26 cellular contexts compared by ENCODE assay signal in the genomic region with DNA sequence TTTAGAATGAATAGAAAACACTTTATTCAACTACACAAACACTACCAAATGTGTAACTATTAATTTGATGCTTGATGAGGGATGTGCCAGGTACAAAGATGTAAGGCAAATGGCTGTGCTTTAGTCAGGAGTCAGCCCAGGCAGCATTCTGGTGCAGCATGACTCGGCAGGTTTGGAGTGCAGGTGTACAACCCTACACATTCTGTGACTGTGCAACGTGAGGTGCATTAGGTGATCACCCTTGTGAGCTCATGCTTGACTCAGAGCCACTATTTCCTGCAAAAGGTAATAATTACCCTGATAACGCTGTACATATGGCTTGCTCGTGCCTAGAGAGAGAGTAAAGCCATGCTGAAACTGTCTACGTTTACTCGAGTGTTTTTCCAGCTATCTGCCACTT.
A peak's percentile ranks its signal among the peaks of the same experiment; 100 is the strongest.
DNase-seq lines count a peak whose midpoint lies in the region; ATAC-seq, FAIRE-seq and TF ChIP-seq lines count a peak whose summit lies in the region.
"Had no signal": no experiment of that assay in that cellular context is flagged by ENCODE, and none has a peak within 500 bp of the region (broad histone marks: within the 10 kb centered on the region; RNA-seq: fewer than 3 reads in every experiment).

No MANE protein-coding gene starts in this region.

- H3K4me1 ChIP-seq in DND-41 (ENCODE audit: insufficient read depth, low read length) (no peaks in the 10 kb centered on the region), keratinocyte (ENCODE audit: control insufficient read depth, extremely low read depth, insufficient read depth, low read length) (no peaks in the 10 kb centered on the region)
- H3K4me1 ChIP-seq: BLaER1 treated with 17β-estradiol and CSF1 and Interleukin-3, amounts not matched to agents 10 nM and 100 nM had no signal

- no peak overlapping the region for H3K27ac Mint-ChIP-seq in activated naive CD4-positive, alpha-beta T cell treated with anti-CD3 and anti-CD28 coated beads for 36 hours
- H3K27ac Mint-ChIP-seq: activated naive CD4-positive, alpha-beta T cell treated with anti-CD3 and anti-CD28 coated beads, Interleukin-2, amount 50 U/mL, for 72 hours; activated T-helper 2 cell treated with anti-CD3 and anti-CD28 coated beads, Interferon-gamma antibody, Interleukin-2, Interleukin-4, amounts not matched to agents 10 μg/mL and 5 μg/mL and 100 μg/mL, durations not matched to agents 14 hours and 24 hours and 36 hours; naive thymus-derived CD8-positive, alpha-beta T cell; stimulated activated effector memory CD8-positive, alpha-beta T cell treated with anti-CD3 and anti-CD28 coated beads, Interleukin-12 subunit alpha, Interleukin-12 subunit beta, amount 100 ng/mL, for 72 hours; type B pancreatic cell had no signal

- no peak overlapping the region for H3K4me3 Mint-ChIP-seq in activated naive CD4-positive, alpha-beta T cell treated with anti-CD3 and anti-CD28 coated beads for 36 hours
- H3K4me3 Mint-ChIP-seq: naive thymus-derived CD8-positive, alpha-beta T cell; stimulated activated effector memory CD8-positive, alpha-beta T cell treated with anti-CD3 and anti-CD28 coated beads, Interleukin-12 subunit alpha, Interleukin-12 subunit beta, amount 100 ng/mL, for 72 hours; type B pancreatic cell had no signal

- no peaks in the 10 kb centered on the region for H3K9me1 ChIP-seq in keratinocyte (ENCODE audit: control insufficient read depth, extremely low read depth, insufficient read depth, low read length)

- no peak for TF ChIP-seq CTCF in DND-41 (IDR thresholded peaks at IDR 0.05; ENCODE audit: borderline replicate concordance, extremely low read depth, low read length, poor library complexity, severe bottlenecking)
- TF ChIP-seq CTCF in keratinocyte (optimal IDR thresholded peaks at IDR 0.05 in 1 of 3, IDR thresholded peaks at IDR 0.05 in 1 of 3, conservative IDR thresholded peaks at IDR 0.05 in 1 of 3; ENCODE audit: extremely low read depth in 1 of 3, insufficient read depth in 2 of 3, low read length in 3 of 3), result no peak

- intact Hi-C loops in activated naive CD4-positive, alpha-beta T cell treated with anti-CD3 and anti-CD28 coated beads for 36 hours (cut with micrococcal nuclease), result no loop called here

- FAIRE-seq in keratinocyte (lab: Jason Lieb, UNC), result peak; percentile 13
- FAIRE-seq: colon, kidney, RCC 7860 had no signal

- H3K79me2 ChIP-seq in DND-41 (ENCODE audit: insufficient read depth, low read length) (no peaks in the 10 kb centered on the region), keratinocyte (ENCODE audit: control insufficient read depth, insufficient read depth, low read length) (no peaks in the 10 kb centered on the region)

- DNase-seq in DND-41 (peak; percentile 11), HT1080 (ENCODE audit: low read depth) (peak; percentile 11), amniotic epithelial cell (ENCODE audit: low read depth) (peak; percentile 7), keratinocyte (ENCODE audit: low read depth, low spot score) (no peak), T-helper 9 cell (no peak), HK-2 (ENCODE audit: unreplicated experiment) (no peak)
- DNase-seq in activated naive CD4-positive, alpha-beta T cell treated with anti-CD3 and anti-CD28 coated beads for 36 hours, result no peak
- DNase-seq: activated CD4-positive, alpha-beta T cell treated with anti-CD3 and anti-CD28 coated beads for 4 hours; activated CD8-positive, alpha-beta memory T cell treated with anti-CD3 and anti-CD28 coated beads for 24 hours; activated T-cell treated with anti-CD3 and anti-CD28 coated beads for 4 hours; DMS79 treated with DMSO at 0.1 percent for 48 hours; glutamatergic neuron; kidney; NCI-H1105; NCI-H187 treated with DMSO at 0.1 percent for 48 hours; nucleus accumbens; SHP77 treated with DMSO at 0.1 percent for 48 hours had no signal

- H3K27me3 ChIP-seq in DND-41 (ENCODE audit: insufficient read depth, low read length, poor library complexity) (no peaks in the 10 kb centered on the region), keratinocyte (ENCODE audit: control insufficient read depth, extremely low read depth, insufficient read depth, low read length) (no peaks in the 10 kb centered on the region)
- H3K27me3 ChIP-seq: BLaER1 treated with 17β-estradiol and CSF1 and Interleukin-3, amounts not matched to agents 10 nM and 100 nM; cardiac muscle cell had no signal

- no peak overlapping the region for H3K27ac ChIP-seq in DND-41 (ENCODE audit: low read length)
- H3K27ac ChIP-seq in keratinocyte (ENCODE audit: control insufficient read depth, insufficient read depth, low read length), result no peak overlapping the region
- H3K27ac ChIP-seq: BLaER1 treated with 17β-estradiol and CSF1 and Interleukin-3, amounts not matched to agents 10 nM and 100 nM; cardiac muscle cell had no signal

- H3K4me1 Mint-ChIP-seq in activated naive CD4-positive, alpha-beta T cell treated with anti-CD3 and anti-CD28 coated beads for 36 hours (ENCODE audit: low read depth), result no peaks in the 10 kb centered on the region
- H3K4me1 Mint-ChIP-seq: naive thymus-derived CD8-positive, alpha-beta T cell; stimulated activated effector memory CD8-positive, alpha-beta T cell treated with anti-CD3 and anti-CD28 coated beads, Interleukin-12 subunit alpha, Interleukin-12 subunit beta, amount 100 ng/mL, for 72 hours had no signal

- no peak overlapping the region for H3K4me2 ChIP-seq in DND-41 (ENCODE audit: insufficient read depth, low read length)
- no peak overlapping the region for H3K4me2 ChIP-seq in keratinocyte (ENCODE audit: control insufficient read depth, extremely low read depth, insufficient read depth, low read depth, low read length)
- H3K4me2 ChIP-seq: BLaER1 treated with 17β-estradiol and CSF1 and Interleukin-3, amounts not matched to agents 10 nM and 100 nM had no signal

- no peak overlapping the region for H3K9ac ChIP-seq in DND-41 (ENCODE audit: low read depth, low read length)
- no peak overlapping the region for H3K9ac ChIP-seq in keratinocyte (ENCODE audit: control insufficient read depth, extremely low read depth, insufficient read depth, low read length)
- H3K9ac ChIP-seq: BLaER1 treated with 17β-estradiol and CSF1 and Interleukin-3, amounts not matched to agents 10 nM and 100 nM had no signal

- H2AFZ ChIP-seq in DND-41 (ENCODE audit: low read depth, low read length) (no peak overlapping the region), keratinocyte (ENCODE audit: control insufficient read depth, low read length) (no peak overlapping the region)

- peaks cover 3% of the 10 kb centered on the region for H3K9me3 Mint-ChIP-seq in activated naive CD4-positive, alpha-beta T cell treated with anti-CD3 and anti-CD28 coated beads for 36 hours
- H3K9me3 Mint-ChIP-seq: stimulated activated effector memory CD8-positive, alpha-beta T cell treated with anti-CD3 and anti-CD28 coated beads, Interleukin-12 subunit alpha, Interleukin-12 subunit beta, amount 100 ng/mL, for 72 hours had no signal

- H3K4me3 ChIP-seq in DND-41 (ENCODE audit: low read depth in 1 of 2, low read length in 2 of 2) (no peak overlapping the region), keratinocyte (ENCODE audit: control insufficient read depth in 2 of 3, extremely low read depth in 1 of 3, insufficient read depth in 2 of 3, low read depth in 1 of 3, low read length in 3 of 3) (no peak overlapping the region)
- H3K4me3 ChIP-seq: BLaER1 treated with 17β-estradiol and CSF1 and Interleukin-3, amounts not matched to agents 10 nM and 100 nM; cardiac muscle cell had no signal

- ATAC-seq in DND-41 (ENCODE audit: insufficient read depth, low read depth), result no peak
- ATAC-seq: activated naive CD4-positive, alpha-beta T cell treated with anti-CD3 and anti-CD28 coated beads, Interleukin-2, amount 50 U/mL, for 72 hours; naive thymus-derived CD8-positive, alpha-beta T cell; stimulated activated effector memory CD8-positive, alpha-beta T cell treated with anti-CD3 and anti-CD28 coated beads, Interleukin-12 subunit alpha, Interleukin-12 subunit beta, amount 100 ng/mL, for 72 hours had no signal

- dilution Hi-C loops in keratinocyte (cut with MboI; ENCODE audit: extremely low pct_ligation_motif_present, low sequenced_read_pairs), result no loop called here

- no peaks in the 10 kb centered on the region for H3K36me3 Mint-ChIP-seq in activated naive CD4-positive, alpha-beta T cell treated with anti-CD3 and anti-CD28 coated beads for 36 hours (ENCODE audit: low read depth)
- H3K36me3 Mint-ChIP-seq: activated naive CD4-positive, alpha-beta T cell treated with anti-CD3 and anti-CD28 coated beads, Interleukin-2, amount 50 U/mL, for 72 hours; naive thymus-derived CD8-positive, alpha-beta T cell; stimulated activated effector memory CD8-positive, alpha-beta T cell treated with anti-CD3 and anti-CD28 coated beads, Interleukin-12 subunit alpha, Interleukin-12 subunit beta, amount 100 ng/mL, for 72 hours; type B pancreatic cell had no signal

- H3K36me3 ChIP-seq in DND-41 (ENCODE audit: insufficient read depth, low read length) (no peaks in the 10 kb centered on the region), keratinocyte (ENCODE audit: control insufficient read depth in 2 of 2, extremely low read depth in 1 of 2, insufficient read depth in 2 of 2, low read length in 2 of 2) (no peaks in the 10 kb centered on the region)
- H3K36me3 ChIP-seq: BLaER1 treated with 17β-estradiol and CSF1 and Interleukin-3, amounts not matched to agents 10 nM and 100 nM; cardiac muscle cell had no signal

- no peaks in the 10 kb centered on the region for H4K20me1 ChIP-seq in DND-41 (ENCODE audit: insufficient read depth, low read length)
- H4K20me1 ChIP-seq in keratinocyte (ENCODE audit: control insufficient read depth, extremely low read depth, insufficient read depth, low read length), result no peaks in the 10 kb centered on the region
- H4K20me1 ChIP-seq: BLaER1 treated with 17β-estradiol and CSF1 and Interleukin-3, amounts not matched to agents 10 nM and 100 nM had no signal

- H3K9me3 ChIP-seq in DND-41 (ENCODE audit: insufficient read depth, low read length, severe bottlenecking) (peaks cover 15% of the 10 kb centered on the region), keratinocyte (ENCODE audit: control insufficient read depth, low read depth, low read length) (no peaks in the 10 kb centered on the region)

- CTCF ChIA-PET in activated naive CD4-positive, alpha-beta T cell treated with anti-CD3 and anti-CD28 coated beads for 36 hours (lab: Charles Lee), result interaction anchor here (0.6 kb wide), 1 partner anchor 10 kb away, joined by 3 read pairs; no protein-coding TSS in a partner anchor

- H3K27me3 Mint-ChIP-seq in activated naive CD4-positive, alpha-beta T cell treated with anti-CD3 and anti-CD28 coated beads for 36 hours (ENCODE audit: low read depth), result no peaks in the 10 kb centered on the region
- H3K27me3 Mint-ChIP-seq: type B pancreatic cell had no signal

Comparison
In these comparisons a context has a peak if more than half of its experiments do, and no peak if none do; other contexts are left out.
1. DNase-seq: peak in DND-41 (single experiment), HT1080 (single experiment) and amniotic epithelial cell (single experiment); none in keratinocyte (single experiment), T-helper 9 cell (single experiment), HK-2 (single experiment) and activated naive CD4-positive, alpha-beta T cell treated with anti-CD3 and anti-CD28 coated beads for 36 hours (single experiment).